In genomic region chr17:77127735-77128361, GRCh38 we compare ENCODE assay signal across 8 cellular contexts. TPM values are rescaled to one million over a fixed set of nuclear protein-coding genes. Genes with fewer than 3 reads are reported as not detected.
DNase-seq lines count a peak whose midpoint lies in the region; ATAC-seq and TF ChIP-seq lines count a peak whose summit lies in the region.

No MANE protein-coding gene starts in this region.

- H3K4me1 ChIP-seq in ascending aorta (peaks cover 0 to 16% of the 10 kb centered on the region in 2 donors), mucosa of descending colon (ENCODE audit: low read depth) (peaks cover 3% of the 10 kb centered on the region)

- peak overlapping the region in 1 of 2 donors; percentile 3 for H3K4me3 ChIP-seq in ascending aorta
- no peak overlapping the region for H3K4me3 ChIP-seq in mucosa of descending colon

- peak; percentile 50 for DNase-seq in T-helper 9 cell
- peak; percentile 66 to 85 for DNase-seq in ascending aorta (ENCODE audit: low spot score in 2 of 2)
- DNase-seq in mucosa of descending colon, result peak; percentile 68 to 80 (median 75)
- DNase-seq in stimulated activated CD8-positive, alpha-beta memory T cell treated with anti-CD3 and anti-CD28 coated beads, Interleukin-7, amount 100 ng/mL, for 1 hour (ENCODE audit: low read depth in 2 of 2), result peak; percentile 39 to 46
- no peak for DNase-seq in SW480 (ENCODE audit: low spot score)

- intact Hi-C loops in ascending aorta (cut with DNase I), result no loop called here
- intact Hi-C loops in mucosa of descending colon (cut with DNase I, micrococcal nuclease), result no loop called here

- TF ChIP-seq CTCF in ascending aorta (IDR thresholded peaks at IDR 0.05), result no peak
- TF ChIP-seq CTCF in mucosa of descending colon (IDR thresholded peaks at IDR 0.05), result no peak

- H3K9me3 ChIP-seq in ascending aorta, result no peaks in the 10 kb centered on the region
- no peaks in the 10 kb centered on the region for H3K9me3 ChIP-seq in mucosa of descending colon

- H3K27me3 ChIP-seq in ascending aorta, result no peaks in the 10 kb centered on the region

- H3K27ac ChIP-seq in ascending aorta, result peak overlapping the region; percentile 2 to 70

- H3K36me3 ChIP-seq in ascending aorta, result no peaks in the 10 kb centered on the region
- no peaks in the 10 kb centered on the region for H3K36me3 ChIP-seq in mucosa of descending colon (ENCODE audit: low read depth)

- peak; percentile 86 for ATAC-seq in mucosa of descending colon
- ATAC-seq in HG03571 (IDR thresholded peaks at IDR 0.05; ENCODE audit: unreplicated experiment), result no peak
- ATAC-seq in GM21526 (IDR thresholded peaks at IDR 0.05; ENCODE audit: low FRiP score, unreplicated experiment), result no peak
- ATAC-seq in HG02642 (IDR thresholded peaks at IDR 0.05; ENCODE audit: poor library complexity, unreplicated experiment), result no peak

RNA-seq across cellular contexts. Expression of gene SEC14L1, which starts 12.9 kb away (rescaled TPM):
- total RNA-seq in ascending aorta (176 TPM), mucosa of descending colon (10 to 100 TPM; 24.5 to 44.6 (median 44.0) TPM)
